In genomic region chr17:14581181-14581830, GRCh38 we compare ENCODE assay signal across 19 cellular contexts.
DNase-seq lines count a peak whose midpoint lies in the region; ATAC-seq and TF ChIP-seq lines count a peak whose summit lies in the region.
"Had no signal": no experiment of that assay in that cellular context is flagged by ENCODE, and none has a peak within 500 bp of the region (broad histone marks: within the 10 kb centered on the region; RNA-seq: fewer than 3 reads in every experiment).

No MANE protein-coding gene starts in this region.

- no peaks in the 10 kb centered on the region for H3K9me3 Mint-ChIP-seq in glutamatergic neuron (ENCODE audit: unreplicated experiment)
- peaks cover 4% of the 10 kb centered on the region for H3K9me3 Mint-ChIP-seq in type B pancreatic cell
- H3K9me3 Mint-ChIP-seq: CD4-positive, alpha-beta T cell had no signal

- POLR2A ChIA-PET in OCI-LY7 (lab: Charles Lee): interaction anchor here (0.6 kb wide), 1 partner anchor 156 kb away, joined by 4 read pairs; no protein-coding TSS in a partner anchor

- H3K4me3 Mint-ChIP-seq in glutamatergic neuron (ENCODE audit: unreplicated experiment) (peak overlapping the region; percentile 47), type B pancreatic cell (no peak overlapping the region)
- H3K4me3 Mint-ChIP-seq: CD4-positive, alpha-beta T cell; HFFc6 had no signal

- no peak overlapping the region for H3K23ac ChIP-seq in trophoblast cell (ENCODE audit: low read length)

- H3K9me3 ChIP-seq in OCI-LY7 (ENCODE audit: low read length) (no peaks in the 10 kb centered on the region; the same call in 1 of the 2 replicates), trophoblast cell (ENCODE audit: insufficient read depth, low read depth, low read length) (no peaks in the 10 kb centered on the region)
- H3K9me3 ChIP-seq: A549 had no signal

- no peaks in the 10 kb centered on the region for H3K9me2 ChIP-seq in OCI-LY7 (ENCODE audit: insufficient read depth, low read length)

- no peaks in the 10 kb centered on the region for H3K79me1 ChIP-seq in trophoblast cell (ENCODE audit: low read length)

- H3K27ac ChIP-seq in OCI-LY7 (ENCODE audit: low read depth, low read length, poor library complexity, severe bottlenecking) (no peak overlapping the region), trophoblast cell (ENCODE audit: low read depth, low read length) (no peak overlapping the region)
- H3K27ac ChIP-seq: A549, C4-2B, HL-60 had no signal

- intact Hi-C loops in OCI-LY7 (cut with micrococcal nuclease; ENCODE audit: unreplicated experiment): no loop called here

- H3K14ac ChIP-seq in trophoblast cell (ENCODE audit: low read length): no peak overlapping the region

- no peak overlapping the region for H3K18ac ChIP-seq in trophoblast cell (ENCODE audit: low read length)

- H3K36me3 ChIP-seq in OCI-LY7 (ENCODE audit: insufficient read depth, low read length) (no peaks in the 10 kb centered on the region), trophoblast cell (ENCODE audit: control insufficient read depth in 1 of 2, insufficient read depth in 2 of 2, low read length in 2 of 2) (no peaks in the 10 kb centered on the region)

- H3K27me3 Mint-ChIP-seq in glutamatergic neuron (ENCODE audit: unreplicated experiment) (peaks cover 2% of the 10 kb centered on the region), type B pancreatic cell (no peaks in the 10 kb centered on the region)
- H3K27me3 Mint-ChIP-seq: CD4-positive, alpha-beta T cell had no signal

- BruUV-seq in OCI-LY7 (replicated peaks; lab: Mats Ljungman, UMichigan): no TSS peak

- no peak overlapping the region for H2BK5ac ChIP-seq in trophoblast cell (ENCODE audit: low read depth, low read length, poor library complexity)

- no peak overlapping the region for H2BK120ac ChIP-seq in trophoblast cell (ENCODE audit: insufficient read depth, low read length, poor library complexity)

- H2BK12ac ChIP-seq in trophoblast cell (ENCODE audit: low read length): no peak overlapping the region

- WGBS in trophoblast cell (ENCODE audit: extremely low coverage, insufficient coverage, insufficient read length): no CpG with 5 or more reads among the region's 10 CpGs

- no peaks in the 10 kb centered on the region for H3K79me2 ChIP-seq in OCI-LY7 (ENCODE audit: insufficient read depth, low read depth, low read length)
- H3K79me2 ChIP-seq in trophoblast cell (ENCODE audit: control insufficient read depth, insufficient read depth, low read length, poor library complexity): no peaks in the 10 kb centered on the region

- TF ChIP-seq CTCF in OCI-LY7 (conservative IDR thresholded peaks at IDR 0.05; ENCODE audit: low read length) (no peak), glutamatergic neuron (IDR thresholded peaks at IDR 0.05; ENCODE audit: partially characterized antibody, unreplicated experiment) (no peak), type B pancreatic cell (conservative IDR thresholded peaks at IDR 0.05) (no peak)

- H3K4me2 ChIP-seq in OCI-LY7 (ENCODE audit: low read length) (no peak overlapping the region), trophoblast cell (ENCODE audit: low read length) (no peak overlapping the region)
- H3K4me2 ChIP-seq: A549 had no signal

- H3K4me1 ChIP-seq in OCI-LY7 (ENCODE audit: insufficient read depth, low read length, poor library complexity, severe bottlenecking) (no peaks in the 10 kb centered on the region), trophoblast cell (ENCODE audit: control insufficient read depth in 1 of 2, insufficient read depth in 2 of 2, low read length in 2 of 2) (no peaks in the 10 kb centered on the region)
- H3K4me1 ChIP-seq: A549 had no signal

- H2AK5ac ChIP-seq in trophoblast cell (ENCODE audit: low read length): no peak overlapping the region

- DNase-seq in NCI-H146 (lab: John Stamatoyannopoulos, UW) (peak; percentile 40), OCI-LY7 (ENCODE audit: low spot score) (no peak), glutamatergic neuron (no peak), trophoblast cell (peak; percentile 55 to 71), medulla oblongata (ENCODE audit: extremely low spot score) (no peak), type B pancreatic cell (ENCODE audit: extremely low spot score, unreplicated experiment) (no peak)
- DNase-seq: AML-193; CD4-positive, alpha-beta T cell; DMS153; DMS79; GDM1; HCEC 1CT; HFFc6 had no signal

- no peaks in the 10 kb centered on the region for H3K27me3 ChIP-seq in trophoblast cell (ENCODE audit: insufficient read depth, low read length)

- H4K12ac ChIP-seq in trophoblast cell (ENCODE audit: low read depth, low read length): no peak overlapping the region

- CTCF ChIA-PET in OCI-LY7 (lab: Charles Lee; ENCODE audit: unreplicated experiment): no interaction called here

- no peak for ATAC-seq in GM18907 (IDR thresholded peaks at IDR 0.05; ENCODE audit: unreplicated experiment)
- ATAC-seq in GM21381 (IDR thresholded peaks at IDR 0.05; ENCODE audit: unreplicated experiment): no peak
- ATAC-seq: A549, K562 had no signal

- H2AFZ ChIP-seq in OCI-LY7 (ENCODE audit: low read length): peak overlapping the region; percentile 44; the same call in 1 of the 2 replicates
- no peak overlapping the region for H2AFZ ChIP-seq in trophoblast cell (ENCODE audit: insufficient read depth, low read length, poor library complexity)

- H4K20me1 ChIP-seq in OCI-LY7 (ENCODE audit: insufficient read depth, low read length): no peaks in the 10 kb centered on the region

- H3K4me3 ChIP-seq in OCI-LY7 (ENCODE audit: low read depth, low read length, poor library complexity, severe bottlenecking): no peak overlapping the region
- no peak overlapping the region for H3K4me3 ChIP-seq in trophoblast cell (ENCODE audit: low read depth, low read length)
- H3K4me3 ChIP-seq: A549, K562 had no signal

- H4K8ac ChIP-seq in trophoblast cell (ENCODE audit: low read depth, low read length): no peak overlapping the region

- H3K4me1 Mint-ChIP-seq in glutamatergic neuron (ENCODE audit: low read depth, unreplicated experiment): peaks cover 15% of the 10 kb centered on the region
- peaks cover 5% of the 10 kb centered on the region for H3K4me1 Mint-ChIP-seq in type B pancreatic cell (ENCODE audit: unreplicated experiment)

- H4K91ac ChIP-seq in trophoblast cell (ENCODE audit: low read depth, low read length): no peak overlapping the region

- H3K4ac ChIP-seq in trophoblast cell (ENCODE audit: low read depth, low read length): no peak overlapping the region

- H3K36me3 Mint-ChIP-seq in glutamatergic neuron (ENCODE audit: unreplicated experiment) (no peaks in the 10 kb centered on the region), type B pancreatic cell (no peaks in the 10 kb centered on the region)

- no peak overlapping the region for H3K9ac ChIP-seq in trophoblast cell (ENCODE audit: low read length)

- H3K27ac Mint-ChIP-seq in glutamatergic neuron (ENCODE audit: unreplicated experiment) (peak overlapping the region; percentile 16), type B pancreatic cell (no peak overlapping the region)
- H3K27ac Mint-ChIP-seq: CD4-positive, alpha-beta T cell; HFFc6 had no signal

Comparison
In these comparisons a context has a peak if more than half of its experiments do, and no peak if none do; other contexts are left out.
1. DNase-seq: peak in NCI-H146 (single experiment) and trophoblast cell (2 of 2); none in OCI-LY7 (single experiment), glutamatergic neuron (single experiment), medulla oblongata (single experiment) and type B pancreatic cell (single experiment).